19 cellular contexts compared by ENCODE assay signal in genomic region chr12:78085562-78086182, GRCh38.
DNase-seq lines count a peak whose midpoint lies in the region; ATAC-seq and TF ChIP-seq lines count a peak whose summit lies in the region.
"Had no signal": no experiment of that assay in that cellular context is flagged by ENCODE, and none has a peak within 500 bp of the region (broad histone marks: within the 10 kb centered on the region; RNA-seq: fewer than 3 reads in every experiment).

No MANE protein-coding gene starts in this region.

- H3K4me3 ChIP-seq in AG10803 (ENCODE audit: low read length) (no peak overlapping the region), smooth muscle cell (no peak overlapping the region)
- H3K4me3 ChIP-seq: body of pancreas had no signal

- no peaks in the 10 kb centered on the region for H3K9me3 ChIP-seq in smooth muscle cell (replicated peaks; ENCODE audit: low read depth)
- H3K9me3 ChIP-seq: body of pancreas had no signal

- H3K79me2 ChIP-seq in smooth muscle cell (ENCODE audit: low read depth), result no peaks in the 10 kb centered on the region

- H3K36me3 ChIP-seq in smooth muscle cell (ENCODE audit: low read depth), result no peaks in the 10 kb centered on the region

- no peak for TF ChIP-seq CTCF in AG10803 (conservative IDR thresholded peaks at IDR 0.05; ENCODE audit: low read length)
- TF ChIP-seq CTCF in foreskin keratinocyte (conservative IDR thresholded peaks at IDR 0.05), result no peak
- no peak for TF ChIP-seq CTCF in smooth muscle cell (IDR thresholded peaks at IDR 0.05; ENCODE audit: borderline replicate concordance, insufficient read depth, poor library complexity, severe bottlenecking)

- H4K20me1 ChIP-seq in smooth muscle cell (ENCODE audit: low read depth), result no peaks in the 10 kb centered on the region

- no peaks in the 10 kb centered on the region for H3F3A ChIP-seq in smooth muscle cell (ENCODE audit: low read depth)

- H3K9ac ChIP-seq in smooth muscle cell (ENCODE audit: low read depth), result no peak overlapping the region
- H3K9ac ChIP-seq: KMS-11 had no signal

- WGBS in smooth muscle cell (ENCODE audit: low lambda C conversion rate), result 94% methylated on average over 4 of the region's 4 CpGs

- H3K27me3 ChIP-seq in foreskin keratinocyte (no peaks in the 10 kb centered on the region), smooth muscle cell (ENCODE audit: low read depth) (no peaks in the 10 kb centered on the region)
- H3K27me3 ChIP-seq: body of pancreas had no signal

- peak; percentile 73 for DNase-seq in AG10803 (ENCODE audit: low read depth)
- peak; percentile 68 for DNase-seq in LHCN-M2 (ENCODE audit: low read depth)
- DNase-seq in astrocyte of the hippocampus (ENCODE audit: low read depth, low spot score), result peak; percentile 15
- DNase-seq in foreskin keratinocyte, result peak; percentile 45 to 65
- no peak for DNase-seq in stimulated activated CD4-positive, alpha-beta T cell treated with anti-CD3 and anti-CD28 coated beads, Interleukin-4, amount 100 ng/mL, for 1 hour
- DNase-seq in RPMI8226, result no peak
- no peak for DNase-seq in stimulated activated CD4-positive, alpha-beta T cell treated with anti-CD3 and anti-CD28 coated beads, Interleukin-4, amount 100 ng/mL, for 4 hours
- DNase-seq in smooth muscle cell (lab: John Stamatoyannopoulos, UW; ENCODE audit: unreplicated experiment), result no peak
- DNase-seq: activated effector memory CD4-positive, alpha-beta T cell treated with Interleukin-2 at 50 U/mL for 16 hours; body of pancreas; DMS 273 treated with DMSO at 0.1 percent for 48 hours; effector CD4-positive, alpha-beta T cell; H7; midbrain; NCI-H146; NCI-H510A had no signal

- H3K4me2 ChIP-seq in smooth muscle cell, result no peak overlapping the region
- H3K4me2 ChIP-seq: KMS-11 had no signal

- H3K4me1 ChIP-seq in foreskin keratinocyte (peaks cover 11% of the 10 kb centered on the region), smooth muscle cell (ENCODE audit: low read depth) (peaks cover 6% of the 10 kb centered on the region)
- H3K4me1 ChIP-seq: body of pancreas had no signal

- no peak overlapping the region for H2AFZ ChIP-seq in smooth muscle cell (ENCODE audit: low read depth)

- ATAC-seq in foreskin keratinocyte, result peak; percentile 94
- ATAC-seq: body of pancreas; stimulated activated memory B cell treated with anti-CD40 and anti-IgM and Interleukin-4, amounts not matched to agents 10 μg/mL and 1 μg/mL and 100 μg/mL, for 72 hours; WTC11 had no signal

- H3K27ac ChIP-seq in foreskin keratinocyte, result no peak overlapping the region
- H3K27ac ChIP-seq in smooth muscle cell (ENCODE audit: low read depth), result no peak overlapping the region
- H3K27ac ChIP-seq: body of pancreas, KMS-11 had no signal

Comparison
In these comparisons a context has a peak if more than half of its experiments do, and no peak if none do; other contexts are left out.
1. DNase-seq: peak in AG10803 (single experiment), LHCN-M2 (single experiment), astrocyte of the hippocampus (single experiment) and foreskin keratinocyte (2 of 2); none in stimulated activated CD4-positive, alpha-beta T cell treated with anti-CD3 and anti-CD28 coated beads, Interleukin-4, amount 100 ng/mL, for 1 hour (single experiment), RPMI8226 (single experiment), stimulated activated CD4-positive, alpha-beta T cell treated with anti-CD3 and anti-CD28 coated beads, Interleukin-4, amount 100 ng/mL, for 4 hours (0 of 2) and smooth muscle cell (single experiment).